In genomic region chr18:38634117-38634516, GRCh38 we compare ENCODE assay signal across 8 cellular contexts.
"Had no signal": no experiment of that assay in that cellular context is flagged by ENCODE, and none has a peak within 500 bp of the region (broad histone marks: within the 10 kb centered on the region; RNA-seq: fewer than 3 reads in every experiment).

No MANE protein-coding gene starts in this region.

- ATAC-seq: GM12878 had no signal

- FAIRE-seq: G401.6, GM12878, GM12891, GM12892, GM18507, GM19239 had no signal

- DNase-seq: GDM1, GF-D8 had no signal

- H3K4me3 ChIP-seq: GM12878 had no signal
